Comparison of ENCODE assay signal across 10 cellular contexts in genomic region chr11:58963551-58964075, GRCh38. TPM values are rescaled to one million over a fixed set of nuclear protein-coding genes. Genes with fewer than 3 reads are reported as not detected.
A peak's percentile ranks its signal among the peaks of the same experiment; 100 is the strongest.
DNase-seq lines count a peak whose midpoint lies in the region; ATAC-seq, FAIRE-seq and TF ChIP-seq lines count a peak whose summit lies in the region.
"Had no signal": no experiment of that assay in that cellular context is flagged by ENCODE, and none has a peak within 500 bp of the region (broad histone marks: within the 10 kb centered on the region; RNA-seq: fewer than 3 reads in every experiment).

No MANE protein-coding gene starts in this region.

- no peak overlapping the region for H3K4me2 ChIP-seq in HepG2 (ENCODE audit: low read depth, low read length)
- H3K4me2 ChIP-seq: BLaER1 had no signal

- H3K4me3 ChIP-seq in right atrium auricular region = no peak overlapping the region
- H3K4me3 ChIP-seq in HepG2 (replicated peaks in 1 of 3; ENCODE audit: insufficient read depth in 1 of 3, low read depth in 2 of 3, low read length in 3 of 3) = no peak overlapping the region
- H3K4me3 ChIP-seq in upper lobe of right lung = no peak overlapping the region
- H3K4me3 ChIP-seq: BLaER1 had no signal

- H3K4me1 ChIP-seq in right atrium auricular region (no peaks in the 10 kb centered on the region), HepG2 (ENCODE audit: insufficient read depth, low read length) (no peaks in the 10 kb centered on the region), upper lobe of right lung (no peaks in the 10 kb centered on the region)
- H3K4me1 ChIP-seq: BLaER1 had no signal

- H3K36me3 ChIP-seq in right atrium auricular region = no peaks in the 10 kb centered on the region
- H3K36me3 ChIP-seq in HepG2 (replicated peaks in 1 of 2; ENCODE audit: control insufficient read depth in 1 of 2, insufficient read depth in 2 of 2, low read length in 2 of 2) = no peaks in the 10 kb centered on the region
- no peaks in the 10 kb centered on the region for H3K36me3 ChIP-seq in upper lobe of right lung
- H3K36me3 ChIP-seq: BLaER1 had no signal

- ATAC-seq in left cardiac atrium (peak in 1 of 2 donors; percentile 78), HepG2 (no peak), upper lobe of right lung (peak; percentile 59), HG03520 (IDR thresholded peaks at IDR 0.05; ENCODE audit: unreplicated experiment) (no peak)

- CTCF ChIA-PET in HepG2 (lab: Yijun Ruan, JAX; ENCODE audit: low intra/inter-chr PET ratio, low total read pairs) = no interaction called here

- H2AFZ ChIP-seq in HepG2 (ENCODE audit: low read length) = no peak overlapping the region

- TF ChIP-seq CTCF in right atrium auricular region (IDR thresholded peaks at IDR 0.05) = no peak
- TF ChIP-seq CTCF in HepG2 (CRISPR knock-in tag; IDR thresholded peaks at IDR 0.05) = no peak
- TF ChIP-seq CTCF in upper lobe of right lung (IDR thresholded peaks at IDR 0.05) = no peak

- no peak for FAIRE-seq in HepG2 (lab: Jason Lieb, UNC)
- FAIRE-seq: urothelium cell line had no signal

- no peaks in the 10 kb centered on the region for H3K9me3 ChIP-seq in right atrium auricular region
- H3K9me3 ChIP-seq in HepG2 (ENCODE audit: low read length) = no peaks in the 10 kb centered on the region
- no peaks in the 10 kb centered on the region for H3K9me3 ChIP-seq in upper lobe of right lung

- TF ChIP-seq EP300 in HepG2 (IDR thresholded peaks at IDR 0.05; ENCODE audit: low read depth in 2 of 2, low read length in 2 of 2) (no peak), HepG2 (CRISPR knock-in tag; IDR thresholded peaks at IDR 0.05; ENCODE audit: borderline replicate concordance) (no peak)

- DNase-seq in left cardiac atrium (peak; percentile 20), right atrium auricular region (ENCODE audit: low spot score) (no peak), ecto neural progenitor cell (ENCODE audit: low spot score) (peak; percentile 74), HepG2 (ENCODE audit: low spot score) (no peak), upper lobe of right lung (no peak), NCI-H226 (no peak)
- no peak for DNase-seq in central memory CD4-positive, alpha-beta T cell

- in situ Hi-C loops in HepG2 (cut with HindIII; ENCODE audit: extremely low pct_ligation_motif_present, low pct_unique_long_range_greater_than_20kb) = no loop called here

- POLR2A ChIA-PET in HepG2 (lab: Yijun Ruan, JAX) = no interaction called here

- H3K9ac ChIP-seq in HepG2 (ENCODE audit: insufficient read depth, low read depth, low read length) = no peak overlapping the region
- H3K9ac ChIP-seq: BLaER1 had no signal

- no peak overlapping the region for H3K27ac ChIP-seq in right atrium auricular region
- H3K27ac ChIP-seq in HepG2 (ENCODE audit: extremely low read length, insufficient read depth, low read length) = no peak overlapping the region
- no peak overlapping the region for H3K27ac ChIP-seq in upper lobe of right lung
- H3K27ac ChIP-seq: BLaER1 had no signal

- WGBS in HepG2 (ENCODE audit: low lambda C conversion rate) = 74% methylated on average over 27 of the region's 27 CpGs

- BruUV-seq in HepG2 (replicated peaks; lab: Mats Ljungman, UMichigan) = no TSS peak

- H3K27me3 ChIP-seq in right atrium auricular region (no peaks in the 10 kb centered on the region), HepG2 (ENCODE audit: control insufficient read depth in 1 of 2, insufficient read depth in 2 of 2, low read length in 2 of 2) (no peaks in the 10 kb centered on the region), upper lobe of right lung (no peaks in the 10 kb centered on the region)
- H3K27me3 ChIP-seq: BLaER1 had no signal

- intact Hi-C loops in left cardiac atrium (cut with DNase I) (no loop called here), HepG2 (cut with micrococcal nuclease; ENCODE audit: unreplicated experiment) (no loop called here), upper lobe of right lung (cut with DNase I) (no loop called here)

- H4K20me1 ChIP-seq in HepG2 (ENCODE audit: insufficient read depth, low read length) = no peaks in the 10 kb centered on the region
- H4K20me1 ChIP-seq: BLaER1 had no signal

- no peak for TF ChIP-seq RAD21 in HepG2 (CRISPR knock-in tag; IDR thresholded peaks at IDR 0.05)

- TF ChIP-seq POLR2A in HepG2 (IDR thresholded peaks at IDR 0.05; ENCODE audit: insufficient read depth in 1 of 2, low read depth in 2 of 2, low read length in 2 of 2) = no peak

- no peaks in the 10 kb centered on the region for H3K79me2 ChIP-seq in HepG2 (ENCODE audit: insufficient read depth, low read length)

TF ChIP-seq in HepG2, 621 proteins besides CTCF, POLR2A, EP300 and RAD21 (continues in another document):
- TF ChIP-seq ZNF790 (CRISPR knock-in tag; IDR thresholded peaks at IDR 0.05; ENCODE audit: borderline replicate concordance) (no peak), RXRA (CRISPR knock-in tag; IDR thresholded peaks at IDR 0.05) (no peak), MAZ (IDR thresholded peaks at IDR 0.05; ENCODE audit: borderline replicate concordance, low read depth, low read length) (no peak), MAZ (CRISPR knock-in tag; IDR thresholded peaks at IDR 0.05; ENCODE audit: low read depth) (no peak), ZBTB10 (CRISPR knock-in tag; IDR thresholded peaks at IDR 0.05; ENCODE audit: borderline replicate concordance) (no peak), BCLAF1 (IDR thresholded peaks at IDR 0.05) (no peak)

RNA-seq across cellular contexts. Expression of gene GLYATL1, which starts 24.3 kb away (rescaled TPM):
- not detected for total RNA-seq in left cardiac atrium
- total RNA-seq in right atrium auricular region = not detected
- total RNA-seq in HepG2 (2016; rRNA removed; fragmentation: Illumina TruSeq; extraction: Trizol) = 0.17 TPM in 1 of 2 replicates, not detected in the other
- total RNA-seq in HepG2 (2016; cell fraction: cytosol; rRNA removed; fragmentation: Illumina TruSeq; extraction: Trizol; ENCODE audit: low read depth) = not detected in 2 replicates
- total RNA-seq in HepG2 (2016; cell fraction: insoluble cytoplasmic fraction; rRNA removed; fragmentation: Illumina TruSeq; extraction: Trizol) = 0.34 TPM in 1 of 2 replicates, not detected in the other
- total RNA-seq in HepG2 (2016; cell fraction: membrane; rRNA removed; fragmentation: Illumina TruSeq; extraction: Trizol) = 0.10 TPM in 1 of 2 replicates, not detected in the other
- not detected in 2 replicates for total RNA-seq in HepG2 (2016; cell fraction: nucleus; rRNA removed; fragmentation: Illumina TruSeq; extraction: Trizol)
- 0.17 TPM in 2 replicates for polyA plus RNA-seq in HepG2 (2011; rRNA removed)
- 0.12 TPM in 1 of 2 replicates, not detected in the other for polyA plus RNA-seq in HepG2 (2011; cell fraction: cytosol; rRNA removed)
- 0.50 TPM in 1 of 2 replicates, not detected in the other for polyA plus RNA-seq in HepG2 (2011; cell fraction: nucleus; rRNA removed)
- polyA plus RNA-seq in HepG2 (2012) = not detected in 2 replicates
- not detected in 2 replicates for polyA plus RNA-seq in HepG2 (2016; cell fraction: cytosol; fragmentation: Illumina TruSeq; extraction: Trizol; ENCODE audit: low read depth)
- polyA plus RNA-seq in HepG2 (2016; cell fraction: insoluble cytoplasmic fraction; fragmentation: Illumina TruSeq; extraction: Trizol; ENCODE audit: low read depth) = 0.38 TPM in 1 of 2 replicates, not detected in the other
- polyA plus RNA-seq in HepG2 (2016; cell fraction: membrane; fragmentation: Illumina TruSeq; extraction: Trizol; ENCODE audit: low read depth) = not detected in 2 replicates
- not detected in 2 replicates for polyA plus RNA-seq in HepG2 (2016; cell fraction: nucleus; fragmentation: Illumina TruSeq; extraction: Trizol; ENCODE audit: insufficient read depth, low read depth)
- not detected in 2 replicates for polyA minus RNA-seq in HepG2 (2011; rRNA and poly(A)+ RNA removed; ENCODE audit: low replicate concordance)
- polyA minus RNA-seq in HepG2 (2011; cell fraction: cytosol; rRNA and poly(A)+ RNA removed) = not detected in 2 replicates
- not detected in 2 replicates for polyA minus RNA-seq in HepG2 (2011; cell fraction: nucleus; rRNA and poly(A)+ RNA removed)
- total RNA-seq in upper lobe of right lung = not detected

Comparison
In these comparisons a context has a peak if more than half of its experiments do, and no peak if none do; other contexts are left out.
1. DNase-seq: peak in left cardiac atrium (single experiment) and ecto neural progenitor cell (single experiment); none in right atrium auricular region (single experiment), HepG2 (single experiment), upper lobe of right lung (single experiment), NCI-H226 (single experiment) and central memory CD4-positive, alpha-beta T cell (single experiment).